In the genomic region with DNA sequence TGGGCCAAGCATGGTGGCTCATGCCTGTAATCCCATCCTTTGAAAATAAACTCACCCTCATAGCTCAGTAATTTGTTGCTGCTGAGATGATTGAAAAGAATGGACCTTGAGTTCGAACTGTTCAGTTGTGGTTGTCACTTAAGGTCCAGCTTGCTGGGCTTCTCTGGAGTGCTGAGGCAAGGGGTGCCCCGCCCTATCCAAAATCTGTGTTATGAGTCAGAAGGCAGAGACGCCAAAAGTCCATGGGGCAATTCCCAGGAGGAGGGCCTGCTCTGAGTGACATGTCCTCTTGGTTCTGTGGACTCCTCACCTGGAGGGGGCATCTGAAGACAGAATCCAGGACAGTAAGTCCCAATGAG, we compare ENCODE assay signal across 10 cellular contexts.
DNase-seq lines count a peak whose midpoint lies in the region; ATAC-seq, FAIRE-seq and TF ChIP-seq lines count a peak whose summit lies in the region.
"Had no signal": no experiment of that assay in that cellular context is flagged by ENCODE, and none has a peak within 500 bp of the region (broad histone marks: within the 10 kb centered on the region; RNA-seq: fewer than 3 reads in every experiment).

No MANE protein-coding gene starts in this region.

- DNase-seq in Caki2 (ENCODE audit: low read depth) (peak; percentile 46), RCC 7860 (ENCODE audit: low spot score) (peak; percentile 20), fibroblast of mammary gland (ENCODE audit: low read depth) (peak; percentile 83), ovary (peak in 3 of 5 donors; percentile 40 to 67 (median 41)), kidney tubule cell (ENCODE audit: low spot score) (no peak)
- DNase-seq in activated CD4-positive, alpha-beta memory T cell treated with anti-CD3 and anti-CD28 coated beads for 36 hours: no peak
- DNase-seq in activated CD8-positive, alpha-beta memory T cell treated with anti-CD3 and anti-CD28 coated beads, Interleukin-2, amount 50 U/mL, for 48 hours: no peak
- DNase-seq: CD4-positive, CD25-positive, alpha-beta regulatory T cell; NCI-H69 had no signal

- no peak for TF ChIP-seq POLR2A in ovary (IDR thresholded peaks at IDR 0.05)

- POLR2A ChIA-PET in activated CD4-positive, alpha-beta memory T cell treated with anti-CD3 and anti-CD28 coated beads for 36 hours (lab: Charles Lee): no interaction called here

- no peak for ATAC-seq in HG02588 (IDR thresholded peaks at IDR 0.05; ENCODE audit: unreplicated experiment)

- peaks cover 3% of the 10 kb centered on the region for H3K4me1 Mint-ChIP-seq in activated CD4-positive, alpha-beta memory T cell treated with anti-CD3 and anti-CD28 coated beads for 36 hours (ENCODE audit: low read depth)
- H3K4me1 Mint-ChIP-seq: CD4-positive, CD25-positive, alpha-beta regulatory T cell had no signal

- peaks cover 2% of the 10 kb centered on the region for H3K27me3 Mint-ChIP-seq in activated CD4-positive, alpha-beta memory T cell treated with anti-CD3 and anti-CD28 coated beads for 36 hours

- CTCF ChIA-PET in activated CD4-positive, alpha-beta memory T cell treated with anti-CD3 and anti-CD28 coated beads for 36 hours (lab: Charles Lee): interaction anchor here (1.0 kb wide), 1 partner anchor 161 kb away, joined by 3 read pairs; no protein-coding TSS in a partner anchor

- TF ChIP-seq EP300 in ovary (IDR thresholded peaks at IDR 0.05): no peak

- H3K4me1 ChIP-seq in ovary (ENCODE audit: insufficient read depth): peaks cover 6% of the 10 kb centered on the region

- no peaks in the 10 kb centered on the region for H3K36me3 Mint-ChIP-seq in activated CD4-positive, alpha-beta memory T cell treated with anti-CD3 and anti-CD28 coated beads for 36 hours
- H3K36me3 Mint-ChIP-seq: CD4-positive, CD25-positive, alpha-beta regulatory T cell had no signal

- intact Hi-C loops in ovary (cut with DNase I): no loop called here
- intact Hi-C loops in activated CD4-positive, alpha-beta memory T cell treated with anti-CD3 and anti-CD28 coated beads for 36 hours (cut with micrococcal nuclease): no loop called here

- no peak overlapping the region for H3K27ac ChIP-seq in ovary

- no peak overlapping the region for H3K4me3 Mint-ChIP-seq in activated CD4-positive, alpha-beta memory T cell treated with anti-CD3 and anti-CD28 coated beads for 36 hours
- H3K4me3 Mint-ChIP-seq: CD4-positive, CD25-positive, alpha-beta regulatory T cell had no signal

- TF ChIP-seq CTCF in fibroblast of mammary gland (conservative IDR thresholded peaks at IDR 0.05; ENCODE audit: control insufficient read depth, insufficient read depth, low read depth, low read length) (no peak), ovary (IDR thresholded peaks at IDR 0.05) (no peak)

- H3K9me3 ChIP-seq in ovary: no peaks in the 10 kb centered on the region

- no peaks in the 10 kb centered on the region for H3K9me3 Mint-ChIP-seq in activated CD4-positive, alpha-beta memory T cell treated with anti-CD3 and anti-CD28 coated beads for 36 hours
- H3K9me3 Mint-ChIP-seq: CD4-positive, CD25-positive, alpha-beta regulatory T cell had no signal

- no peaks in the 10 kb centered on the region for H3K27me3 ChIP-seq in ovary

- H3K4me3 ChIP-seq in fibroblast of mammary gland (ENCODE audit: control insufficient read depth, low read depth, low read length): no peak overlapping the region
- no peak overlapping the region for H3K4me3 ChIP-seq in ovary

- FAIRE-seq in RCC 7860 (lab: Jason Lieb, UNC): no peak

- H3K36me3 ChIP-seq in ovary: no peaks in the 10 kb centered on the region

- in situ Hi-C loops in Caki2 (cut with HindIII; ENCODE audit: low pct_unique_long_range_greater_than_20kb, low sequenced_read_pairs): no loop called here

- 43 to 51% (median 45%) methylated on average over 3 of the region's 3 CpGs for WGBS in ovary, 3 donors

- H3K27ac Mint-ChIP-seq in activated CD4-positive, alpha-beta memory T cell treated with anti-CD3 and anti-CD28 coated beads for 36 hours: no peak overlapping the region

Comparison
In these comparisons a context has a peak if more than half of its experiments do, and no peak if none do; other contexts are left out.
1. DNase-seq: peak in Caki2 (single experiment), RCC 7860 (single experiment), fibroblast of mammary gland (single experiment) and ovary (3 of 5); none in activated CD4-positive, alpha-beta memory T cell treated with anti-CD3 and anti-CD28 coated beads for 36 hours (single experiment), kidney tubule cell (single experiment) and activated CD8-positive, alpha-beta memory T cell treated with anti-CD3 and anti-CD28 coated beads, Interleukin-2, amount 50 U/mL, for 48 hours (single experiment).